ENCODE assay signal across 1 cellular context in the genomic region with DNA sequence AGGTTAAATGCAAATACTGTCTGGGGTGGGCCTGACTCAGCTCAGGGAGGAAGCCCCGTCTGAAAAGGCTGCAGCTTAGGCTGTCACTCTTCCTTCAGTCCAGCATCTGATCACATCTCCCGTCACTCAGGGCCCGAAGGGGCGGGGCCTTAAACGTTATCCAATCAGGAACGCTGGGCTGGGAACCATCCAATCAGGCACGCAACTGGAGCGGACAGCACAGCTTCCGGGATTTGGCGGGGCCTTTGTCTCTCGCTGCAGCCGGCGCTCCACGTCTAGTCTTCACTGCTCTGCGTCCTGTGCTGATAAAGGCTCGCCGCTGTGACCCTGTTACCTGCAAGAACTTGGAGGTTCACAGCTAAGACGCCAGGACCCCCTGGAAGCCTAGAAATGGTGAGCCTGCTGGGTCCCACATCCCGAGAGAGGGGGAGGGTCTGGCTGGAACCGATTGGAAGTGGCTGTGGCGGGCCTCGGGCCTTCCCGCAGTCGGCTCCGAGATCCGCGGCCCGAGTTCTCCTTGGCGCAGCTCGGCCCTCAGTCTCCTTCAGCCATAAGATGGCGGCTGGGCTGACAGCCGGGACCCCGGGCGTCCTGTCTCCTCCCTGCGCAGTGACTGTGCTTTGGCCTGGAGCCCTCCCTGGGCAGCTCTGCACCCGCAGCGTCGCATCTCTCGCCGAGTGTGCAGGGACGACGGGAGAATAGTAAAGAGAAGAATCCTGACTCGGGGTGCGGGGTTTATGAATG.
A peak's percentile ranks its signal among the peaks of the same experiment; 100 is the strongest.
TF ChIP-seq lines count a peak whose summit lies in the region.

Gene ZNF92 (plus strand): TSS at position 248 of the 744 bp plus-strand sequence. CDS start 143 bp downstream, at position 391.

TF ChIP-seq in K562, 482 proteins besides CTCF, POLR2A, EP300 and RAD21 (continued from another document and continues in another):
- TF ChIP-seq, protein P1, sequence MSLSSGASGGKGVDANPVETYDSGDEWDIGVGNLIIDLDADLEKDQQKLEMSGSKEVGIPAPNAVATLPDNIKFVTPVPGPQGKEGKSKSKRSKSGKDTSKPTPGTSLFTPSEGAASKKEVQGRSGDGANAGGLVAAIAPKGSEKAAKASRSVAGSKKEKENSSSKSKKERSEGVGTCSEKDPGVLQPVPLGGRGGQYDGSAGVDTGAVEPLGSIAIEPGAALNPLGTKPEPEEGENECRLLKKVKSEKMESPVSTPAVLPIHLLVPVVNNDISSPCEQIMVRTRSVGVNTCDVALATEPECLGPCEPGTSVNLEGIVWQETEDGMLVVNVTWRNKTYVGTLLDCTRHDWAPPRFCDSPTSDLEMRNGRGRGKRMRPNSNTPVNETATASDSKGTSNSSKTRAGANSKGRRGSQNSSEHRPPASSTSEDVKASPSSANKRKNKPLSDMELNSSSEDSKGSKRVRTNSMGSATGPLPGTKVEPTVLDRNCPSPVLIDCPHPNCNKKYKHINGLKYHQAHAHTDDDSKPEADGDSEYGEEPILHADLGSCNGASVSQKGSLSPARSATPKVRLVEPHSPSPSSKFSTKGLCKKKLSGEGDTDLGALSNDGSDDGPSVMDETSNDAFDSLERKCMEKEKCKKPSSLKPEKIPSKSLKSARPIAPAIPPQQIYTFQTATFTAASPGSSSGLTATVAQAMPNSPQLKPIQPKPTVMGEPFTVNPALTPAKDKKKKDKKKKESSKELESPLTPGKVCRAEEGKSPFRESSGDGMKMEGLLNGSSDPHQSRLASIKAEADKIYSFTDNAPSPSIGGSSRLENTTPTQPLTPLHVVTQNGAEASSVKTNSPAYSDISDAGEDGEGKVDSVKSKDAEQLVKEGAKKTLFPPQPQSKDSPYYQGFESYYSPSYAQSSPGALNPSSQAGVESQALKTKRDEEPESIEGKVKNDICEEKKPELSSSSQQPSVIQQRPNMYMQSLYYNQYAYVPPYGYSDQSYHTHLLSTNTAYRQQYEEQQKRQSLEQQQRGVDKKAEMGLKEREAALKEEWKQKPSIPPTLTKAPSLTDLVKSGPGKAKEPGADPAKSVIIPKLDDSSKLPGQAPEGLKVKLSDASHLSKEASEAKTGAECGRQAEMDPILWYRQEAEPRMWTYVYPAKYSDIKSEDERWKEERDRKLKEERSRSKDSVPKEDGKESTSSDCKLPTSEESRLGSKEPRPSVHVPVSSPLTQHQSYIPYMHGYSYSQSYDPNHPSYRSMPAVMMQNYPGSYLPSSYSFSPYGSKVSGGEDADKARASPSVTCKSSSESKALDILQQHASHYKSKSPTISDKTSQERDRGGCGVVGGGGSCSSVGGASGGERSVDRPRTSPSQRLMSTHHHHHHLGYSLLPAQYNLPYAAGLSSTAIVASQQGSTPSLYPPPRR (CRISPR knock-in tag; IDR thresholded peaks at IDR 0.05; ENCODE audit: borderline replicate concordance) = no peak
- TF ChIP-seq TARDBP (IDR thresholded peaks at IDR 0.05) (no peak), TAF9B (IDR thresholded peaks at IDR 0.05; ENCODE audit: partially characterized antibody) (peak; percentile 95), E4F1 (CRISPR knock-in tag; IDR thresholded peaks at IDR 0.05; ENCODE audit: borderline replicate concordance) (no peak), CBX3 (IDR thresholded peaks at IDR 0.05; ENCODE audit: borderline replicate concordance in 1 of 2, low read length in 2 of 2) (0 out of 3 replicates have a peak, but pooled peaks of 1 of the 2 experiments have one; percentile 19), SMARCA5 (IDR thresholded peaks at IDR 0.05) (no peak), HSF4 (CRISPR knock-in tag; IDR thresholded peaks at IDR 0.05; ENCODE audit: borderline replicate concordance) (no peak), E2F6 (IDR thresholded peaks at IDR 0.05; ENCODE audit: borderline replicate concordance in 1 of 2, extremely low read depth in 1 of 2, insufficient read depth in 1 of 2, insufficient read length in 1 of 2, low read depth in 1 of 2, low read length in 1 of 2, poor library complexity in 1 of 2, severe bottlenecking in 1 of 2) (peak; percentile 19 to 28), ETV5 (CRISPR knock-in tag; IDR thresholded peaks at IDR 0.05; ENCODE audit: low read depth) (peak; percentile 76; the same call in 1 of the 2 replicates), HOXB6 (CRISPR knock-in tag; IDR thresholded peaks at IDR 0.05; ENCODE audit: borderline replicate concordance) (no peak), SP1 (CRISPR knock-in tag; IDR thresholded peaks at IDR 0.05) (peak; percentile 52; the same call in 1 of the 2 replicates), NFRKB (IDR thresholded peaks at IDR 0.05; ENCODE audit: low read depth) (peak; percentile 89), STAT5B (CRISPR knock-in tag; IDR thresholded peaks at IDR 0.05) (no peak), GTF2E2 (tag; IDR thresholded peaks at IDR 0.05) (peak; percentile 91), PCBP1 (IDR thresholded peaks at IDR 0.05; ENCODE audit: low read depth, low read length, poor library complexity, severe bottlenecking) (no peak), ZC3H11A (IDR thresholded peaks at IDR 0.05; ENCODE audit: low read depth, low read length) (no peak), SMARCC2 (IDR thresholded peaks at IDR 0.05; ENCODE audit: low read depth) (no peak), ZKSCAN1 (IDR thresholded peaks at IDR 0.05; ENCODE audit: low read depth, low read length) (no peak), NCOA4 (IDR thresholded peaks at IDR 0.05; ENCODE audit: partially characterized antibody) (no peak), JUND (IDR thresholded peaks at IDR 0.05; ENCODE audit: borderline replicate concordance, low read depth, low read length) (0 out of 2 replicates have a peak, but pooled peaks have one; percentile 20), JUND (tag; IDR thresholded peaks at IDR 0.05; ENCODE audit: borderline replicate concordance, low read depth, low read length) (no peak), SPI1 (IDR thresholded peaks at IDR 0.05; ENCODE audit: borderline replicate concordance, low read depth, low read length) (peak; percentile 52; the same call in 1 of the 2 replicates), IRF2 (CRISPR knock-in tag; IDR thresholded peaks at IDR 0.05) (no peak), KAT2B (IDR thresholded peaks at IDR 0.05; ENCODE audit: low read depth, low read length) (no peak), FOXK2 (conservative IDR thresholded peaks at IDR 0.05 in 1 of 2, IDR thresholded peaks at IDR 0.05 in 1 of 2; ENCODE audit: low read depth in 2 of 2) (0 out of 4 replicates have a peak, but pooled peaks have one; percentile 30 to 31), ZKSCAN8 (CRISPR knock-in tag; IDR thresholded peaks at IDR 0.05) (no peak), SMAD2 (IDR thresholded peaks at IDR 0.05; ENCODE audit: low read depth, low read length) (no peak), ARID3A (IDR thresholded peaks at IDR 0.05; ENCODE audit: borderline replicate concordance, low read depth, low read length) (peak; percentile 17; the same call in 1 of the 2 replicates), ZNF12 (CRISPR knock-in tag; IDR thresholded peaks at IDR 0.05) (peak; percentile 85), CTBP1 (IDR thresholded peaks at IDR 0.05; ENCODE audit: borderline replicate concordance) (0 out of 2 replicates have a peak, but pooled peaks have one; percentile 66), PHB (CRISPR knock-in tag; IDR thresholded peaks at IDR 0.05) (no peak)
- TF ChIP-seq, protein P2, sequence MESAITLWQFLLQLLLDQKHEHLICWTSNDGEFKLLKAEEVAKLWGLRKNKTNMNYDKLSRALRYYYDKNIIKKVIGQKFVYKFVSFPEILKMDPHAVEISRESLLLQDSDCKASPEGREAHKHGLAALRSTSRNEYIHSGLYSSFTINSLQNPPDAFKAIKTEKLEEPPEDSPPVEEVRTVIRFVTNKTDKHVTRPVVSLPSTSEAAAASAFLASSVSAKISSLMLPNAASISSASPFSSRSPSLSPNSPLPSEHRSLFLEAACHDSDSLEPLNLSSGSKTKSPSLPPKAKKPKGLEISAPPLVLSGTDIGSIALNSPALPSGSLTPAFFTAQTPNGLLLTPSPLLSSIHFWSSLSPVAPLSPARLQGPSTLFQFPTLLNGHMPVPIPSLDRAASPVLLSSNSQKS (CRISPR knock-in tag; IDR thresholded peaks at IDR 0.05) = no peak
- TF ChIP-seq, protein P3, sequence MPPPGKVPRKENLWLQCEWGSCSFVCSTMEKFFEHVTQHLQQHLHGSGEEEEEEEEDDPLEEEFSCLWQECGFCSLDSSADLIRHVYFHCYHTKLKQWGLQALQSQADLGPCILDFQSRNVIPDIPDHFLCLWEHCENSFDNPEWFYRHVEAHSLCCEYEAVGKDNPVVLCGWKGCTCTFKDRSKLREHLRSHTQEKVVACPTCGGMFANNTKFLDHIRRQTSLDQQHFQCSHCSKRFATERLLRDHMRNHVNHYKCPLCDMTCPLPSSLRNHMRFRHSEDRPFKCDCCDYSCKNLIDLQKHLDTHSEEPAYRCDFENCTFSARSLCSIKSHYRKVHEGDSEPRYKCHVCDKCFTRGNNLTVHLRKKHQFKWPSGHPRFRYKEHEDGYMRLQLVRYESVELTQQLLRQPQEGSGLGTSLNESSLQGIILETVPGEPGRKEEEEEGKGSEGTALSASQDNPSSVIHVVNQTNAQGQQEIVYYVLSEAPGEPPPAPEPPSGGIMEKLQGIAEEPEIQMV (tag; conservative IDR thresholded peaks at IDR 0.05; ENCODE audit: low read depth) = no peak
- TF ChIP-seq, protein P4, sequence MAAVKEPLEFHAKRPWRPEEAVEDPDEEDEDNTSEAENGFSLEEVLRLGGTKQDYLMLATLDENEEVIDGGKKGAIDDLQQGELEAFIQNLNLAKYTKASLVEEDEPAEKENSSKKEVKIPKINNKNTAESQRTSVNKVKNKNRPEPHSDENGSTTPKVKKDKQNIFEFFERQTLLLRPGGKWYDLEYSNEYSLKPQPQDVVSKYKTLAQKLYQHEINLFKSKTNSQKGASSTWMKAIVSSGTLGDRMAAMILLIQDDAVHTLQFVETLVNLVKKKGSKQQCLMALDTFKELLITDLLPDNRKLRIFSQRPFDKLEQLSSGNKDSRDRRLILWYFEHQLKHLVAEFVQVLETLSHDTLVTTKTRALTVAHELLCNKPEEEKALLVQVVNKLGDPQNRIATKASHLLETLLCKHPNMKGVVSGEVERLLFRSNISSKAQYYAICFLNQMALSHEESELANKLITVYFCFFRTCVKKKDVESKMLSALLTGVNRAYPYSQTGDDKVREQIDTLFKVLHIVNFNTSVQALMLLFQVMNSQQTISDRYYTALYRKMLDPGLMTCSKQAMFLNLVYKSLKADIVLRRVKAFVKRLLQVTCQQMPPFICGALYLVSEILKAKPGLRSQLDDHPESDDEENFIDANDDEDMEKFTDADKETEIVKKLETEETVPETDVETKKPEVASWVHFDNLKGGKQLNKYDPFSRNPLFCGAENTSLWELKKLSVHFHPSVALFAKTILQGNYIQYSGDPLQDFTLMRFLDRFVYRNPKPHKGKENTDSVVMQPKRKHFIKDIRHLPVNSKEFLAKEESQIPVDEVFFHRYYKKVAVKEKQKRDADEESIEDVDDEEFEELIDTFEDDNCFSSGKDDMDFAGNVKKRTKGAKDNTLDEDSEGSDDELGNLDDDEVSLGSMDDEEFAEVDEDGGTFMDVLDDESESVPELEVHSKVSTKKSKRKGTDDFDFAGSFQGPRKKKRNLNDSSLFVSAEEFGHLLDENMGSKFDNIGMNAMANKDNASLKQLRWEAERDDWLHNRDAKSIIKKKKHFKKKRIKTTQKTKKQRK (IDR thresholded peaks at IDR 0.05; ENCODE audit: borderline replicate concordance, low read depth, low read length) = no peak
- TF ChIP-seq, protein P5, sequence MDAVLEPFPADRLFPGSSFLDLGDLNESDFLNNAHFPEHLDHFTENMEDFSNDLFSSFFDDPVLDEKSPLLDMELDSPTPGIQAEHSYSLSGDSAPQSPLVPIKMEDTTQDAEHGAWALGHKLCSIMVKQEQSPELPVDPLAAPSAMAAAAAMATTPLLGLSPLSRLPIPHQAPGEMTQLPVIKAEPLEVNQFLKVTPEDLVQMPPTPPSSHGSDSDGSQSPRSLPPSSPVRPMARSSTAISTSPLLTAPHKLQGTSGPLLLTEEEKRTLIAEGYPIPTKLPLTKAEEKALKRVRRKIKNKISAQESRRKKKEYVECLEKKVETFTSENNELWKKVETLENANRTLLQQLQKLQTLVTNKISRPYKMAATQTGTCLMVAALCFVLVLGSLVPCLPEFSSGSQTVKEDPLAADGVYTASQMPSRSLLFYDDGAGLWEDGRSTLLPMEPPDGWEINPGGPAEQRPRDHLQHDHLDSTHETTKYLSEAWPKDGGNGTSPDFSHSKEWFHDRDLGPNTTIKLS (IDR thresholded peaks at IDR 0.05; ENCODE audit: borderline replicate concordance, low read depth) = peak; percentile 78
